In the genomic region with DNA sequence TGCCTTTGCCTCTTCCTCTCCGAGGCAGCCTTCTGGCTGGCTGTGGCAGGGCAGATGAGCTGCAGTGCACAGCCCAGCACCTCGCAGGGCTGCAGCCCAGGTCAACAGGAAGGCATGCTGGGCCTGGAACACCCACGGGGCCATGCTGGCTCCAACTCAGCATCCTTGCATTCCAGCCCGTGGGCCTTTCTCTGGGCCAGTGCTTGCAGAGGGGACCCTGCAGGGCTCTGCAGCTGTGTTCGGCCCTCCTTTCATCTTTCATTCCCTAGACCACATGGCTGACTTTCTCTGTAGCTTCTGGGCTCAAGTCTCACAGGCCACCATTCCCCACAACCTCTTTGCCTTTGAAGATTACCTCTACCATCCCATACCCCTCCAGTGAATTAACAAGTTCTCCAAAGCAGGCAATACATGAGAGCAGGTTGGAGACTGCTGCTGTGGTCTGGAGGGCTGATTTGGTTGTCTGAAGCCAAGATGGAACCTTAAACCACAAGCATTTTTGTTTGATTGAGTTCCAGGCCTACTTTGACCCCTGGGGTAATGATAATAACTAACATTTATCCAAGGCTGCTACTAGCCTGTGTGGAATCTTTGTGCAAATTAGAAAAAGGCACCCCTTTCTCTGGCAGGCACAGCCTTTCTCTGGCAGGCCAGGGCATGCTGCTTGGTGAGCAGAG, we compare ENCODE assay signal across 21 cellular contexts. TPM values are rescaled to one million over a fixed set of nuclear protein-coding genes. Genes with fewer than 3 reads are reported as not detected.
"Had no signal": no experiment of that assay in that cellular context is flagged by ENCODE, and none has a peak within 500 bp of the region (broad histone marks: within the 10 kb centered on the region; RNA-seq: fewer than 3 reads in every experiment).

No MANE protein-coding gene starts in this region.

- H3K4me1 ChIP-seq: pancreas had no signal

- H3K27me3 Mint-ChIP-seq: activated naive CD4-positive, alpha-beta T cell treated with anti-CD3 and anti-CD28 coated beads, Interleukin-2, amount 10 ng/mL, durations not matched to agents 7 days and 5 days; central memory CD8-positive, alpha-beta T cell; dendritic cell treated with granulocyte-macrophage colony-stimulating factor and Interleukin-4, amounts not matched to agents 40 ng/mL and 50 ng/mL, for 4 days; effector memory CD8-positive, alpha-beta T cell had no signal

- H3K9me3 ChIP-seq: body of pancreas, gastrocnemius medialis, heart right ventricle, lower lobe of right lung, pancreas, transverse colon, vagina had no signal

- H3K36me3 Mint-ChIP-seq: activated naive CD4-positive, alpha-beta T cell treated with anti-CD3 and anti-CD28 coated beads, Interleukin-2, amount 10 ng/mL, durations not matched to agents 7 days and 5 days had no signal

- H3K4me3 ChIP-seq: body of pancreas, gastrocnemius medialis, heart right ventricle, lower lobe of right lung, pancreas, transverse colon, vagina had no signal

- H3K27me3 ChIP-seq: body of pancreas, gastrocnemius medialis, heart right ventricle, pancreas, transverse colon, vagina had no signal

- H3K4me3 Mint-ChIP-seq: activated naive CD4-positive, alpha-beta T cell treated with anti-CD3 and anti-CD28 coated beads, Interleukin-2, amount 10 ng/mL, durations not matched to agents 7 days and 5 days; central memory CD8-positive, alpha-beta T cell; dendritic cell treated with granulocyte-macrophage colony-stimulating factor and Interleukin-4, amounts not matched to agents 40 ng/mL and 50 ng/mL, for 4 days; effector memory CD8-positive, alpha-beta T cell; mesothelial cell of epicardium had no signal

- H3K27ac Mint-ChIP-seq: activated naive CD4-positive, alpha-beta T cell treated with anti-CD3 and anti-CD28 coated beads, Interleukin-2, amount 10 ng/mL, durations not matched to agents 7 days and 5 days; dendritic cell treated with granulocyte-macrophage colony-stimulating factor and Interleukin-4, amounts not matched to agents 40 ng/mL and 50 ng/mL, for 4 days; effector memory CD8-positive, alpha-beta T cell; mesothelial cell of epicardium had no signal

- H3K9me3 Mint-ChIP-seq: activated naive CD4-positive, alpha-beta T cell treated with anti-CD3 and anti-CD28 coated beads, Interleukin-2, amount 10 ng/mL, durations not matched to agents 7 days and 5 days; central memory CD8-positive, alpha-beta T cell; dendritic cell treated with granulocyte-macrophage colony-stimulating factor and Interleukin-4, amounts not matched to agents 40 ng/mL and 50 ng/mL, for 4 days; effector memory CD8-positive, alpha-beta T cell; mesothelial cell of epicardium had no signal

- H3K27ac ChIP-seq: body of pancreas, epithelial cell of prostate, gastrocnemius medialis, heart right ventricle, lower lobe of right lung, pancreas, transverse colon, vagina, VCaP had no signal

- H3K36me3 ChIP-seq: pancreas had no signal

- ATAC-seq: body of pancreas; effector memory CD8-positive, alpha-beta T cell; gastrocnemius medialis; heart right ventricle; left colon; lower lobe of right lung; pancreas; stimulated activated naive CD8-positive, alpha-beta T cell treated with anti-CD3 and anti-CD28 coated beads, Interleukin-15, Interleukin-2, amounts not matched to agents 100 U/mL and 50 U/mL, for 24 hours had no signal

- DNase-seq: activated CD4-positive, alpha-beta T cell treated with anti-CD3 and anti-CD28 coated beads for 1 hour; activated CD4-positive, alpha-beta T cell treated with anti-CD3 and anti-CD28 coated beads, Interleukin-2, amount 50 U/mL, for 48 hours; activated naive CD4-positive, alpha-beta T cell treated with anti-CD3 and anti-CD28 coated beads, Interleukin-2, amount 10 ng/mL, durations not matched to agents 7 days and 5 days; body of pancreas; effector memory CD8-positive, alpha-beta T cell; gastrocnemius medialis; heart right ventricle; left colon; lower lobe of right lung; stimulated activated CD4-positive, alpha-beta T cell treated with anti-CD3 and anti-CD28 coated beads, Interleukin-15, amount 100 ng/mL, for 24 hours; stimulated activated CD4-positive, alpha-beta T cell treated with anti-CD3 and anti-CD28 coated beads, Interleukin-4, amount 100 ng/mL, for 1 hour; stimulated activated naive CD8-positive, alpha-beta T cell treated with anti-CD3 and anti-CD28 coated beads, Interleukin-15, Interleukin-2, amounts not matched to agents 100 U/mL and 50 U/mL, for 24 hours; transverse colon had no signal

RNA-seq across cellular contexts. Expression of a gene that starts 34.7 kb away (rescaled TPM):
- total RNA-seq: body of pancreas; left colon; T-helper 1 cell treated with Interleukin-12 subunit alpha and Interleukin-12 subunit beta and Interleukin-4 antibody, amounts not matched to agents 30 ng/mL and 1 ng/mL, for 36 hours; transverse colon had no signal
